8 cellular contexts compared by ENCODE assay signal in the genomic region with DNA sequence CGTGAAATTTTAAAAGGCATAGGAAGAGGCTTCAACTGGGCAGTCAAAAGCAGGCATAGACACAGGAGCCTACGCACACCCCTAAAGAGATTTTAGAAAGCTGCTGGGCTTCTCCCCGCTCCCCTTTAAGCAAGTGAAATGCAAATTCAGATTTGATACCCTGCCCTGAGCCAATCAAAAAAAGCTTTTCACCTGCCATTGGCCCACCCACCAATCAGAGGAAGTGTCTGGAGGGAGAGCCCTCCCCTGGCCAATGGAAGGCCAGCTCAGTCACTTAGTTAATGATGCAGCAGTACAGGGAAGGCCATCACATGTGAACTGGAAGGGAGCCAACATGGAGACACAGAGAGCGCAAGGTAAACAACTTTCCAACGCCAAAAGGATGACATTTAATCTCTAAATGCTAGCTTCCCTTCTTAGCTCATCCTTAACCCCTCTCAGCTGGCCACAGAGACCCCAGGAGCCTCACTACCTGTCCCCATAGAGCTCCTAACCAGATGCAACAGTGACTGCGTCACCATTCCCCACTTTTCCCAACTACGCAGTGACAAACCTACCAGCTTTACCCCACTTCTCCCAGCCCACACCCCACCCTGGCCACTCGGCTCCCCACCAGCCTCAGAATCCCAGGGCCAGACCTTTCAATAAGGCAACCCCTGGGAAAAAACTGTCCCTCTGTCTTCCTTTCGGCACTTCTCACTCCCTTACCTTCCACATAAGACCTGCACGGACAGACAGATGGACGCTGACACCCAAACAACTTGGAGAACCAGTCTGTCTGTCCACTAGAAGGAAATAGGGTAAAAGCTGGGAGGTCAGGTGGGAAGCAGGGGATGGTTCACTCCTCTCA.
A peak's percentile ranks its signal among the peaks of the same experiment; 100 is the strongest.
DNase-seq lines count a peak whose midpoint lies in the region; ATAC-seq and TF ChIP-seq lines count a peak whose summit lies in the region.

No MANE protein-coding gene starts in this region.

- H3K27ac ChIP-seq in PC-9 (peak overlapping the region; percentile 77), right atrium auricular region (peak overlapping the region; percentile 94 to 96), gastrocnemius medialis (peak overlapping the region; percentile 96 to 100 (median 99))

- 0 out of 2 replicates have a peak, but pooled peaks cover 6% of the 10 kb centered on the region for H3K36me3 ChIP-seq in PC-9 (ENCODE audit: low read depth)
- peaks cover 37% of the 10 kb centered on the region for H3K36me3 ChIP-seq in right atrium auricular region
- H3K36me3 ChIP-seq in gastrocnemius medialis, result peaks cover 2 to 30% of the 10 kb centered on the region in 2 donors

- POLR2A ChIA-PET in PC-9 (lab: Charles Lee; ENCODE audit: unreplicated experiment), result interaction anchor here (0.5 to 0.6 kb wide), 5 partner anchors 26 to 1230 kb away, joined by 3 to 5 read pairs (median 3); no protein-coding TSS in a partner anchor

- peak overlapping the region; percentile 65 for H3K4me3 ChIP-seq in PC-9
- H3K4me3 ChIP-seq in right atrium auricular region, result peak overlapping the region; percentile 71 to 79
- peak overlapping the region; percentile 91 to 96 (median 94) for H3K4me3 ChIP-seq in gastrocnemius medialis

- H3K4me3 Mint-ChIP-seq in activated naive CD8-positive, alpha-beta T cell treated with anti-CD3 and anti-CD28 coated beads for 36 hours, result peak overlapping the region; percentile 77

- peak; percentile 95 to 98 for TF ChIP-seq POLR2A in gastrocnemius medialis (IDR thresholded peaks at IDR 0.05)

- peak overlapping the region; percentile 87 for H2AFZ ChIP-seq in PC-9

- no peaks in the 10 kb centered on the region for H3K9me3 ChIP-seq in PC-9 (ENCODE audit: insufficient read depth, low read depth)
- no peaks in the 10 kb centered on the region for H3K9me3 ChIP-seq in right atrium auricular region
- H3K9me3 ChIP-seq in gastrocnemius medialis, result no peaks in the 10 kb centered on the region

- H3K27me3 ChIP-seq in PC-9 (ENCODE audit: insufficient read depth, low read depth) (no peaks in the 10 kb centered on the region), right atrium auricular region (no peaks in the 10 kb centered on the region), gastrocnemius medialis (no peaks in the 10 kb centered on the region)

- H3F3A ChIP-seq in PC-9 (ENCODE audit: insufficient read depth, low read depth), result peaks cover 34% of the 10 kb centered on the region

- BruUV-seq in PC-9 (replicated peaks; lab: Mats Ljungman, UMichigan), result TSS peak; percentile 88

- no peaks in the 10 kb centered on the region for H3K9me2 ChIP-seq in PC-9 (ENCODE audit: insufficient read depth)

- peak overlapping the region; percentile 82 for H3K4me2 ChIP-seq in PC-9

- ATAC-seq in HG02759 (IDR thresholded peaks at IDR 0.05; ENCODE audit: unreplicated experiment) (peak; percentile 67), gastrocnemius medialis (peak; percentile 40 to 57)

- TF ChIP-seq CTCF in PC-9 (conservative IDR thresholded peaks at IDR 0.05) (no peak), right atrium auricular region (IDR thresholded peaks at IDR 0.05) (no peak), gastrocnemius medialis (IDR thresholded peaks at IDR 0.05 in 4 of 5, conservative IDR thresholded peaks at IDR 0.05 in 1 of 5) (peak in 1 of 5 experiments; percentile 7)

- no peaks in the 10 kb centered on the region for H3K27me3 Mint-ChIP-seq in activated naive CD8-positive, alpha-beta T cell treated with anti-CD3 and anti-CD28 coated beads for 36 hours

- intact Hi-C loops in PC-9 (cut with micrococcal nuclease; ENCODE audit: unreplicated experiment), result loop anchor here (10.0 kb wide), 2 partner anchors 362 to 1612 kb away; no protein-coding TSS in a partner anchor
- intact Hi-C loops in gastrocnemius medialis (cut with DNase I; ENCODE audit: low total_unique reads), result no loop called here

- CTCF ChIA-PET in PC-9 (lab: Charles Lee), result interaction anchor here (0.5 to 1.4 kb wide), 5 partner anchors 11 to 106 kb away, joined by 3 to 8 read pairs (median 5); no protein-coding TSS in a partner anchor

- peaks cover 31% of the 10 kb centered on the region for H3K79me2 ChIP-seq in PC-9 (ENCODE audit: low read depth)

- H3K4me1 Mint-ChIP-seq in activated naive CD8-positive, alpha-beta T cell treated with anti-CD3 and anti-CD28 coated beads for 36 hours, result peaks cover 69% of the 10 kb centered on the region

- H3K36me3 Mint-ChIP-seq in activated naive CD8-positive, alpha-beta T cell treated with anti-CD3 and anti-CD28 coated beads for 36 hours, result peaks cover 32% of the 10 kb centered on the region

- in situ Hi-C loops in gastrocnemius medialis (cut with MboI; ENCODE audit: low sequenced_read_pairs in 4 of 4), result loop anchor here in 2 of 4 donors (10.0 to 25.0 kb wide), 2 partner anchors 52 to 1136 kb away; a partner anchor contains a TSS

- DNase-seq in NCI-H748 (lab: John Stamatoyannopoulos, UW; ENCODE audit: unreplicated experiment), result peak; percentile 28
- no peak for DNase-seq in NCI-H748 treated with DMSO at 0.1 percent for 48 hours (lab: John Stamatoyannopoulos, UW)
- peak; percentile 87 to 93 for DNase-seq in PC-9
- peak; percentile 83 for DNase-seq in activated naive CD8-positive, alpha-beta T cell treated with anti-CD3 and anti-CD28 coated beads for 36 hours
- DNase-seq in right atrium auricular region (ENCODE audit: low spot score), result peak; percentile 98
- peak; percentile 98 to 99 for DNase-seq in gastrocnemius medialis
- no peak for DNase-seq in foreskin melanocyte

- H3K27ac Mint-ChIP-seq in activated naive CD8-positive, alpha-beta T cell treated with anti-CD3 and anti-CD28 coated beads for 36 hours, result peak overlapping the region; percentile 91

- no peaks in the 10 kb centered on the region for H3K9me3 Mint-ChIP-seq in activated naive CD8-positive, alpha-beta T cell treated with anti-CD3 and anti-CD28 coated beads for 36 hours

- no peaks in the 10 kb centered on the region for H4K20me1 ChIP-seq in PC-9 (ENCODE audit: insufficient read depth)

- H3K4me1 ChIP-seq in PC-9 (replicated peaks; ENCODE audit: insufficient read depth) (peaks cover 45% of the 10 kb centered on the region), right atrium auricular region (peaks cover 0 to 84% of the 10 kb centered on the region in 2 donors), gastrocnemius medialis (peaks cover 24 to 62% of the 10 kb centered on the region in 2 donors)

Comparison
In these comparisons a context has a peak if more than half of its experiments do, and no peak if none do; other contexts are left out.
1. DNase-seq: peak in NCI-H748 (single experiment), PC-9 (2 of 2), activated naive CD8-positive, alpha-beta T cell treated with anti-CD3 and anti-CD28 coated beads for 36 hours (single experiment), right atrium auricular region (single experiment) and gastrocnemius medialis (2 of 2); none in NCI-H748 treated with DMSO at 0.1 percent for 48 hours (single experiment) and foreskin melanocyte (single experiment).
2. Peak in every context shown above with its lines, with median percentiles within 50 percentile points of each other: H3K27ac ChIP-seq and H3K4me3 ChIP-seq.